In genomic region chr17:63390090-63390489, GRCh38 we compare ENCODE assay signal across 1 cellular context.
TF ChIP-seq lines count a peak whose summit lies in the region.

No MANE protein-coding gene starts in this region.

TF ChIP-seq in GM12878, 131 proteins besides CTCF, POLR2A, EP300 and RAD21 (continued from another document):
- TF ChIP-seq ZNF217 (IDR thresholded peaks at IDR 0.05) (no peak), ZBTB33 (IDR thresholded peaks at IDR 0.05) (no peak), RUNX3 (IDR thresholded peaks at IDR 0.05; ENCODE audit: low read length) (peak; percentile 82), ETV6 (conservative IDR thresholded peaks at IDR 0.05 in 1 of 2, IDR thresholded peaks at IDR 0.05 in 1 of 2; ENCODE audit: borderline replicate concordance in 1 of 2, low read depth in 1 of 2) (no peak), IRF4 (IDR thresholded peaks at IDR 0.05; ENCODE audit: low read depth, low read length) (no peak), BACH1 (IDR thresholded peaks at IDR 0.05; ENCODE audit: borderline replicate concordance) (no peak), STAT3 (IDR thresholded peaks at IDR 0.05; ENCODE audit: low read depth, low read length) (no peak), ATF2 (IDR thresholded peaks at IDR 0.05; ENCODE audit: low read length) (peak; percentile 46; the same call in 1 of the 2 replicates), IKZF2 (IDR thresholded peaks at IDR 0.05) (peak; percentile 53 to 58; a peak in 2 of 4 replicates), ZNF207 (IDR thresholded peaks at IDR 0.05; ENCODE audit: borderline replicate concordance) (no peak), NRF1 (conservative IDR thresholded peaks at IDR 0.05; ENCODE audit: low read depth, low read length) (no peak), KAT2A (conservative IDR thresholded peaks at IDR 0.05; ENCODE audit: control insufficient read depth, low read depth, low read length) (no peak)
